In genomic region chr2:160207804-160208661, GRCh38 we compare ENCODE assay signal across 8 cellular contexts. TPM values are rescaled to one million over a fixed set of nuclear protein-coding genes. Genes with fewer than 3 reads are reported as not detected.
A peak's percentile ranks its signal among the peaks of the same experiment; 100 is the strongest.
DNase-seq lines count a peak whose midpoint lies in the region; ATAC-seq and TF ChIP-seq lines count a peak whose summit lies in the region.

No MANE protein-coding gene starts in this region.

- no peak for TF ChIP-seq EP300 in ovary (IDR thresholded peaks at IDR 0.05)

- H3K27ac Mint-ChIP-seq in T-helper 2 cell treated with Interferon-gamma antibody and Interleukin-4, amounts not matched to agents 5 μg/mL and 100 μg/mL, for 36 hours, result no peak overlapping the region

- H3K4me3 Mint-ChIP-seq in T-helper 2 cell treated with Interferon-gamma antibody and Interleukin-4, amounts not matched to agents 5 μg/mL and 100 μg/mL, for 36 hours, result no peak overlapping the region

- peak overlapping the region; percentile 15 for H3K4me3 ChIP-seq in ACC112 (ENCODE audit: low read depth, low read length)
- H3K4me3 ChIP-seq in ovary, result no peak overlapping the region

- no peaks in the 10 kb centered on the region for H3K79me2 ChIP-seq in ACC112 (ENCODE audit: control insufficient read depth, insufficient read depth, low read length, unreplicated experiment)

- no peaks in the 10 kb centered on the region for H3K9me3 ChIP-seq in ovary

- H3K27me3 Mint-ChIP-seq in T-helper 2 cell treated with Interferon-gamma antibody and Interleukin-4, amounts not matched to agents 5 μg/mL and 100 μg/mL, for 36 hours (ENCODE audit: low read depth), result peaks cover 9% of the 10 kb centered on the region

- WGBS in ovary, 3 donors, result 61 to 64% (median 62%) methylated on average over 12 of the region's 12 CpGs

- peak overlapping the region; percentile 25 for H2AFZ ChIP-seq in ACC112 (ENCODE audit: low read length, unreplicated experiment)

- H3K27me3 ChIP-seq in ACC112 (ENCODE audit: insufficient read depth, low read length) (no peaks in the 10 kb centered on the region), ovary (no peaks in the 10 kb centered on the region)

- H3K4me1 Mint-ChIP-seq in T-helper 2 cell treated with Interferon-gamma antibody and Interleukin-4, amounts not matched to agents 5 μg/mL and 100 μg/mL, for 36 hours (ENCODE audit: low read depth), result peaks cover 11% of the 10 kb centered on the region

- ATAC-seq in GM21786 (IDR thresholded peaks at IDR 0.05; ENCODE audit: unreplicated experiment), result peak; percentile 39

- no peaks in the 10 kb centered on the region for H3K36me3 Mint-ChIP-seq in T-helper 2 cell treated with Interferon-gamma antibody and Interleukin-4, amounts not matched to agents 5 μg/mL and 100 μg/mL, for 36 hours (ENCODE audit: low read depth)

- H3K27ac ChIP-seq in ACC112 (ENCODE audit: low read depth, low read length), result peak overlapping the region; percentile 94
- peak overlapping the region in 1 of 2 donors; percentile 46 for H3K27ac ChIP-seq in ovary

- no peak for TF ChIP-seq CTCF in ovary (IDR thresholded peaks at IDR 0.05)

- H3K9me3 Mint-ChIP-seq in T-helper 2 cell treated with Interferon-gamma antibody and Interleukin-4, amounts not matched to agents 5 μg/mL and 100 μg/mL, for 36 hours, result no peaks in the 10 kb centered on the region

- DNase-seq in T-helper 2 cell treated with Interferon-gamma antibody and Interleukin-4, amounts not matched to agents 5 μg/mL and 100 μg/mL, for 36 hours (ENCODE audit: low spot score), result peak; percentile 27
- DNase-seq in fibroblast of the conjunctiva (ENCODE audit: low read depth) (peak; percentile 82), ovary (peak; percentile 49 to 73 (median 53)), NCI-H774 (lab: John Stamatoyannopoulos, UW) (no peak), NCI-H748 (lab: John Stamatoyannopoulos, UW; ENCODE audit: unreplicated experiment) (no peak)
- DNase-seq in activated effector memory CD4-positive, alpha-beta T cell treated with Interleukin-2 at 50 U/mL for 16 hours, result no peak

- H3K36me3 ChIP-seq in ACC112 (ENCODE audit: insufficient read depth, low read length) (no peaks in the 10 kb centered on the region), ovary (no peaks in the 10 kb centered on the region)

- peaks cover 78% of the 10 kb centered on the region for H3K4me1 ChIP-seq in ACC112 (ENCODE audit: control insufficient read depth, insufficient read depth, low read length, unreplicated experiment)
- H3K4me1 ChIP-seq in ovary (ENCODE audit: insufficient read depth), result peaks cover 6% of the 10 kb centered on the region

- no peak for TF ChIP-seq POLR2A in ovary (IDR thresholded peaks at IDR 0.05)

- intact Hi-C loops in ovary (cut with DNase I), result no loop called here

RNA-seq across cellular contexts. Expression of gene ITGB6, which starts 8.0 kb away (rescaled TPM):
- total RNA-seq in ovary, result 1 to 10 TPM in 1 of 7 donors, under 1 TPM in 3, not detected in 3; 0.17 to 3.6 (median 0.36) TPM
- polyA plus RNA-seq in ovary, result not detected

Comparison
In these comparisons a context has a peak if more than half of its experiments do, and no peak if none do; other contexts are left out.
1. DNase-seq: peak in T-helper 2 cell treated with Interferon-gamma antibody and Interleukin-4, amounts not matched to agents 5 μg/mL and 100 μg/mL, for 36 hours (single experiment), fibroblast of the conjunctiva (single experiment) and ovary (5 of 5); none in NCI-H774 (single experiment), NCI-H748 (single experiment) and activated effector memory CD4-positive, alpha-beta T cell treated with Interleukin-2 at 50 U/mL for 16 hours (single experiment).